8 cellular contexts compared by ENCODE assay signal in genomic region chr10:125822878-125823662, GRCh38. TPM values are rescaled to one million over a fixed set of nuclear protein-coding genes. Genes with fewer than 3 reads are reported as not detected.
A peak's percentile ranks its signal among the peaks of the same experiment; 100 is the strongest.
DNase-seq lines count a peak whose midpoint lies in the region; ATAC-seq, FAIRE-seq and TF ChIP-seq lines count a peak whose summit lies in the region.

BCCIP (plus strand) TSS chr10:125823546; CDS start chr10:125823558, 12 bp downstream.
UROS (minus strand) TSS chr10:125823258; CDS start chr10:125816499, 6,759 bp downstream.

- TF ChIP-seq POLR2A in GM12891 (IDR thresholded peaks at IDR 0.05; ENCODE audit: low read depth, low read length) = peak; percentile 76
- TF ChIP-seq POLR2A in heart left ventricle (IDR thresholded peaks at IDR 0.05) = peak in 1 of 2 donors; percentile 52
- TF ChIP-seq POLR2A in transverse colon (IDR thresholded peaks at IDR 0.05) = peak; percentile 68

- H3K9me3 Mint-ChIP-seq in activated naive CD8-positive, alpha-beta T cell treated with anti-CD3 and anti-CD28 coated beads, Interleukin-2, amount 50 U/mL, for 24 hours = no peaks in the 10 kb centered on the region

- H3K4me1 ChIP-seq in heart left ventricle = peaks cover 6 to 44% (median 32%) of the 10 kb centered on the region in 12 donors
- H3K4me1 ChIP-seq in transverse colon = peaks cover 17 to 38% (median 31%) of the 10 kb centered on the region in 4 donors

- FAIRE-seq in GM12891 (lab: Jason Lieb, UNC) = peak; percentile 95

- H3K4me1 Mint-ChIP-seq in activated naive CD8-positive, alpha-beta T cell treated with anti-CD3 and anti-CD28 coated beads, Interleukin-2, amount 50 U/mL, for 24 hours = peaks cover 42% of the 10 kb centered on the region

- TF ChIP-seq EP300 in transverse colon (IDR thresholded peaks at IDR 0.05; ENCODE audit: low read depth) = no peak

- peak; percentile 87 for DNase-seq in GM12891 (ENCODE audit: insufficient read length, low spot score)
- peak; percentile 95 for DNase-seq in NCI-H1436 (lab: John Stamatoyannopoulos, UW)
- peak; percentile 76 for DNase-seq in SW480 (ENCODE audit: low spot score)
- peak; percentile 91 for DNase-seq in activated naive CD8-positive, alpha-beta T cell treated with anti-CD3 and anti-CD28 coated beads, Interleukin-2, amount 50 U/mL, for 24 hours
- DNase-seq in heart left ventricle = peak; percentile 91 to 97 (median 92)
- peak; percentile 85 for DNase-seq in pons (ENCODE audit: low spot score)
- peak; percentile 92 for DNase-seq in transverse colon

- in situ Hi-C loops in transverse colon (cut with MboI; ENCODE audit: low pct_ligation_motif_present in 1 of 4, low pct_unique_long_range_greater_than_20kb in 1 of 4, low sequenced_read_pairs in 3 of 4) = no loop called here

- peak within 1 kb of the TSS; percentile 83 to 97 (median 90) for H3K27ac ChIP-seq in heart left ventricle
- peak within 1 kb of the TSS; percentile 87 to 92 (median 90) for H3K27ac ChIP-seq in transverse colon

- ATAC-seq in HG02840 (IDR thresholded peaks at IDR 0.05; ENCODE audit: low FRiP score, unreplicated experiment) = peak; percentile 85
- ATAC-seq in activated naive CD8-positive, alpha-beta T cell treated with anti-CD3 and anti-CD28 coated beads, Interleukin-2, amount 50 U/mL, for 24 hours = peak; percentile 81
- ATAC-seq in heart left ventricle = peak; percentile 85 to 96 (median 94)

- H3K36me3 Mint-ChIP-seq in activated naive CD8-positive, alpha-beta T cell treated with anti-CD3 and anti-CD28 coated beads, Interleukin-2, amount 50 U/mL, for 24 hours (ENCODE audit: low read depth) = peaks cover 14% of the 10 kb centered on the region

- H3K27me3 ChIP-seq in heart left ventricle (no peaks in the 10 kb centered on the region), transverse colon (no peaks in the 10 kb centered on the region)

- intact Hi-C loops in heart left ventricle (cut with DNase I) = loop anchor here in 1 of 10 donors (5.0 to 10.0 kb wide), 2 partner anchors 78 to 906 kb away; no protein-coding TSS in a partner anchor
- intact Hi-C loops in transverse colon (cut with DNase I; ENCODE audit: low total_unique reads) = no loop called here

- TF ChIP-seq CTCF in heart left ventricle (IDR thresholded peaks at IDR 0.05) (peak in 2 of 12 donors; percentile 11 to 18), transverse colon (IDR thresholded peaks at IDR 0.05) (no peak)

- H3K4me3 Mint-ChIP-seq in activated naive CD8-positive, alpha-beta T cell treated with anti-CD3 and anti-CD28 coated beads, Interleukin-2, amount 50 U/mL, for 24 hours = peak within 1 kb of the TSS; percentile 76

- peak within 1 kb of the TSS; percentile 79 for H3K27ac Mint-ChIP-seq in activated naive CD8-positive, alpha-beta T cell treated with anti-CD3 and anti-CD28 coated beads, Interleukin-2, amount 50 U/mL, for 24 hours

- H3K9me3 ChIP-seq in heart left ventricle = no peaks in the 10 kb centered on the region
- no peaks in the 10 kb centered on the region for H3K9me3 ChIP-seq in transverse colon

- H3K27me3 Mint-ChIP-seq in activated naive CD8-positive, alpha-beta T cell treated with anti-CD3 and anti-CD28 coated beads, Interleukin-2, amount 50 U/mL, for 24 hours = no peaks in the 10 kb centered on the region

- H3K36me3 ChIP-seq in heart left ventricle (peaks cover 0 to 29% (median 15%) of the 10 kb centered on the region in 9 donors), transverse colon (peaks cover 0 to 16% (median 5%) of the 10 kb centered on the region in 4 donors)

- WGBS in heart left ventricle, 4 donors = 0 to 1% (median 0%) methylated on average over 55 to 74 of the region's 74 CpGs
- 0% methylated on average over 13 to 43 of the region's 74 CpGs for WGBS in transverse colon (ENCODE audit: low coverage in 1 of 2), 2 donors

- H3K4me3 ChIP-seq in heart left ventricle (peak within 1 kb of the TSS; percentile 71 to 99 (median 95)), transverse colon (peak within 1 kb of the TSS; percentile 70 to 92 (median 90))

TF ChIP-seq in GM12891, 5 proteins besides CTCF, POLR2A, EP300 and RAD21:
- no peak for TF ChIP-seq PAX5 (IDR thresholded peaks at IDR 0.05; ENCODE audit: insufficient read depth, low read length, severe bottlenecking)
- TF ChIP-seq SPI1 (IDR thresholded peaks at IDR 0.05; ENCODE audit: low read depth, low read length) = peak; percentile 7; the same call in 1 of the 2 replicates
- TF ChIP-seq TAF1 (IDR thresholded peaks at IDR 0.05; ENCODE audit: low read depth, low read length) = peak; percentile 93
- TF ChIP-seq POU2F2 (IDR thresholded peaks at IDR 0.05; ENCODE audit: low read depth, low read length) = no peak; the same call in 1 of the 2 replicates
- peak; percentile 88 for TF ChIP-seq POLR2AphosphoS5 (IDR thresholded peaks at IDR 0.05; ENCODE audit: low read depth, low read length)

RNA-seq across cellular contexts. Expression of gene BCCIP, which starts in this region (rescaled TPM):
- 68.0 TPM for polyA plus RNA-seq in GM12891 (2012; ENCODE audit: low read depth, missing spikeins)
- 10 to 100 TPM; 31.3 to 62.2 (median 44.4) TPM for total RNA-seq in heart left ventricle
- 10 to 100 TPM; 72.6 to 81.0 TPM for polyA plus RNA-seq in heart left ventricle
- 10 to 100 TPM in 2 of 4 donors, 1 to 10 TPM in 2; 4.1 to 34.8 (median 15.0) TPM for total RNA-seq in transverse colon

RNA-seq across cellular contexts. Expression of gene UROS, which starts in this region (rescaled TPM):
- 63.6 TPM for polyA plus RNA-seq in GM12891 (2012; ENCODE audit: low read depth, missing spikeins)
- total RNA-seq in heart left ventricle (10 to 100 TPM; 50.5 to 81.4 (median 68.5) TPM), transverse colon (10 to 100 TPM; 24.6 to 39.3 (median 32.4) TPM)
- polyA plus RNA-seq in heart left ventricle = 10 to 100 TPM; 38.3 to 75.3 TPM

Comparison
In these comparisons a context has a peak if more than half of its experiments do, and no peak if none do; other contexts are left out.
1. Peak in every context shown above with its lines: DNase-seq, ATAC-seq, H3K4me3 ChIP-seq and H3K27ac ChIP-seq.